In genomic region chr2:219041252-219041651, GRCh38 we compare ENCODE assay signal across 8 cellular contexts. TPM values are rescaled to one million over a fixed set of nuclear protein-coding genes. Genes with fewer than 3 reads are reported as not detected.
DNase-seq lines count a peak whose midpoint lies in the region; ATAC-seq, FAIRE-seq and TF ChIP-seq lines count a peak whose summit lies in the region.

Gene CFAP65 (minus strand): TSS chr2:219041516. CDS start chr2:219039048, 2,468 bp downstream.

- H3K4me1 ChIP-seq in kidney (ENCODE audit: control insufficient read depth in 1 of 2, insufficient read depth in 1 of 2, low read depth in 1 of 2, low read length in 2 of 2): no peaks in the 10 kb centered on the region

- H3K9me3 ChIP-seq in kidney (ENCODE audit: control insufficient read depth in 1 of 2, low read length in 2 of 2): no peaks in the 10 kb centered on the region

- in situ Hi-C loops in astrocyte of the spinal cord (cut with HindIII; ENCODE audit: low sequenced_read_pairs): no loop called here

- H3K36me3 ChIP-seq in kidney (ENCODE audit: control insufficient read depth in 1 of 2, insufficient read depth in 2 of 2, low read length in 2 of 2): no peaks in the 10 kb centered on the region

- H3K27me3 Mint-ChIP-seq in stimulated activated naive CD8-positive, alpha-beta T cell treated with anti-CD3 and anti-CD28 coated beads, Interleukin-15, amount 100 ng/mL, for 72 hours: peaks cover 84% of the 10 kb centered on the region

- no peak for TF ChIP-seq CTCF in astrocyte of the spinal cord (IDR thresholded peaks at IDR 0.05; ENCODE audit: low read depth, low read length)
- TF ChIP-seq CTCF in kidney (IDR thresholded peaks at IDR 0.05; ENCODE audit: borderline replicate concordance, extremely low read depth, insufficient read depth): no peak
- TF ChIP-seq CTCF in omental fat pad (IDR thresholded peaks at IDR 0.05): no peak

- peak within 1 kb of the TSS; percentile 35 for H3K4me3 ChIP-seq in astrocyte of the spinal cord (ENCODE audit: low read depth, low read length)
- H3K4me3 ChIP-seq in kidney (ENCODE audit: low read length in 2 of 2): peak within 1 kb of the TSS; percentile 63 to 64

- peak; percentile 13 for DNase-seq in DMS53 treated with DMSO at 0.1 percent for 48 hours (lab: John Stamatoyannopoulos, UW; ENCODE audit: unreplicated experiment)
- peak; percentile 84 for DNase-seq in NCI-H2227 (lab: John Stamatoyannopoulos, UW; ENCODE audit: unreplicated experiment)
- DNase-seq in astrocyte of the spinal cord (ENCODE audit: low read depth, low spot score): peak; percentile 53
- peak; percentile 54 for DNase-seq in kidney
- DNase-seq in stimulated activated naive CD8-positive, alpha-beta T cell treated with anti-CD3 and anti-CD28 coated beads, Interleukin-15, amount 100 ng/mL, for 72 hours: peak in 1 of 2 donors; percentile 31
- DNase-seq in omental fat pad (ENCODE audit: low spot score): no peak

- intact Hi-C loops in kidney (cut with DNase I): no loop called here

- peak within 1 kb of the TSS; percentile 81 to 88 for H3K4me3 Mint-ChIP-seq in stimulated activated naive CD8-positive, alpha-beta T cell treated with anti-CD3 and anti-CD28 coated beads, Interleukin-15, amount 100 ng/mL, for 72 hours

- FAIRE-seq in kidney (lab: Jason Lieb, UNC): no peak

- H3K27ac Mint-ChIP-seq in stimulated activated naive CD8-positive, alpha-beta T cell treated with anti-CD3 and anti-CD28 coated beads, Interleukin-15, amount 100 ng/mL, for 72 hours: peak within 1 kb of the TSS in 1 of 2 donors; percentile 9

- no peak within 1 kb of the TSS for H3K27ac ChIP-seq in kidney (ENCODE audit: low read depth in 2 of 2, low read length in 2 of 2)

- peaks cover 7% of the 10 kb centered on the region for H3K4me1 Mint-ChIP-seq in stimulated activated naive CD8-positive, alpha-beta T cell treated with anti-CD3 and anti-CD28 coated beads, Interleukin-15, amount 100 ng/mL, for 72 hours

- H3K9ac ChIP-seq in kidney (ENCODE audit: low read length in 2 of 2): no peak within 1 kb of the TSS

- no peaks in the 10 kb centered on the region for H3K9me3 Mint-ChIP-seq in stimulated activated naive CD8-positive, alpha-beta T cell treated with anti-CD3 and anti-CD28 coated beads, Interleukin-15, amount 100 ng/mL, for 72 hours

- ATAC-seq in stimulated activated naive CD8-positive, alpha-beta T cell treated with anti-CD3 and anti-CD28 coated beads, Interleukin-15, amount 100 ng/mL, for 72 hours: peak; percentile 58
- no peak for ATAC-seq in omental fat pad (ENCODE audit: low FRiP score)
- ATAC-seq in GM18511 (IDR thresholded peaks at IDR 0.05; ENCODE audit: unreplicated experiment): no peak
- no peak for ATAC-seq in HG02884 (IDR thresholded peaks at IDR 0.05; ENCODE audit: unreplicated experiment)

RNA-seq across cellular contexts. Expression of gene CFAP65, which starts in this region (rescaled TPM):
- total RNA-seq in kidney: 2.0 TPM
- 0.73 TPM for polyA plus RNA-seq in kidney (ENCODE audit: insufficient read depth, low read depth, low replicate concordance)
- total RNA-seq in omental fat pad: under 1 TPM in 1 of 4 donors, not detected in 3; 0.19 TPM
